8 cellular contexts compared by ENCODE assay signal in genomic region chr11:75492181-75492820, GRCh38. TPM values are rescaled to one million over a fixed set of nuclear protein-coding genes. Genes with fewer than 3 reads are reported as not detected.
DNase-seq lines count a peak whose midpoint lies in the region; ATAC-seq and TF ChIP-seq lines count a peak whose summit lies in the region.

No MANE protein-coding gene starts in this region.

- H3K27ac ChIP-seq in BLaER1 = peak overlapping the region; percentile 19; the same call in 1 of the 2 replicates

- DNase-seq in activated naive CD4-positive, alpha-beta T cell treated with Interleukin-2 at 50 U/mL for 16 hours = peak; percentile 64
- DNase-seq in stimulated activated CD4-positive, alpha-beta T cell treated with anti-CD3 and anti-CD28 coated beads, Interleukin-1b, Interleukin-23, amount 100 ng/mL, for 4 hours (ENCODE audit: low read depth in 2 of 2) = peak; percentile 42 to 43
- no peak for DNase-seq in G401 (ENCODE audit: low spot score)
- DNase-seq in ecto neural progenitor cell (ENCODE audit: low spot score) = no peak

- no peak overlapping the region for H3K9ac ChIP-seq in BLaER1

- no peaks in the 10 kb centered on the region for H4K20me1 ChIP-seq in BLaER1

- peak; percentile 72 for ATAC-seq in GM21723 (IDR thresholded peaks at IDR 0.05; ENCODE audit: unreplicated experiment)
- no peak for ATAC-seq in HG03175 (IDR thresholded peaks at IDR 0.05; ENCODE audit: unreplicated experiment)

- peak; percentile 41; the same call in 1 of the 2 replicates for TF ChIP-seq POLR2A in Raji (IDR thresholded peaks at IDR 0.05; ENCODE audit: insufficient read depth, low read depth, low read length)

- in situ Hi-C loops in G401 (cut with HindIII; ENCODE audit: low sequenced_read_pairs) = no loop called here

- H3K4me1 ChIP-seq in BLaER1 = peaks cover 33% of the 10 kb centered on the region

- H3K27me3 ChIP-seq in BLaER1 = no peaks in the 10 kb centered on the region

- peak overlapping the region; percentile 55 for H3K4me2 ChIP-seq in BLaER1

- no peaks in the 10 kb centered on the region for H3K36me3 ChIP-seq in BLaER1

- no peak overlapping the region for H3K4me3 ChIP-seq in BLaER1

- no peaks in the 10 kb centered on the region for H3K9me3 ChIP-seq in BLaER1

RNA-seq across cellular contexts. Expression of gene GDPD5, which starts 33.4 kb away (rescaled TPM):
- 4.6 and 10.8 TPM in 2 replicates for total RNA-seq in G401 (2014; rRNA removed; shearing (Covaris generic))

RNA-seq across cellular contexts. Expression of gene KLHL35, which starts 59.3 kb away (rescaled TPM):
- not detected in 2 replicates for total RNA-seq in G401 (2014; rRNA removed; shearing (Covaris generic))

Comparison
In these comparisons a context has a peak if more than half of its experiments do, and no peak if none do; other contexts are left out.
1. DNase-seq: peak in activated naive CD4-positive, alpha-beta T cell treated with Interleukin-2 at 50 U/mL for 16 hours (single experiment) and stimulated activated CD4-positive, alpha-beta T cell treated with anti-CD3 and anti-CD28 coated beads, Interleukin-1b, Interleukin-23, amount 100 ng/mL, for 4 hours (2 of 2); none in G401 (single experiment) and ecto neural progenitor cell (single experiment).